1 cellular context compared by ENCODE assay signal in the genomic region with DNA sequence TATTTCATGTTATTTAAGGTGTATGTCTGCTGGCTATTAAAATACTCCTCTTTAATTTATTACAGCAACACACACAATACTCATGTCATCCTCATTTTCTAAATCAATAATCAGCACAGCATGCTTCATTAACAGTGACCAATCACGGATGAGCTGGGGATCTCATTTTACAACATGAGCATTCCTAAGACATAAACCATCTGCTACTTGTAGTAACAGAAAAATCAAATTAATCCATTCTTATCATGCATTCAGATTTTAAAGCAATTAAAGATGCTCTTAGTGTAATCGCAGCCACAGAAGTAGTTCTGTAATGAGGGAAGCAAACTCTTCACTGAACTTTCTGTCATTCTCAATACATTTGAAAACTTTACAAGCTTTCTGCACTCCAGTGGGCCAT.
TF ChIP-seq lines count a peak whose summit lies in the region.

No MANE protein-coding gene starts in this region.

TF ChIP-seq in HEK293, 187 proteins besides CTCF, POLR2A, EP300 and RAD21 (continued from another document and continues in another):
- TF ChIP-seq, protein P1, sequence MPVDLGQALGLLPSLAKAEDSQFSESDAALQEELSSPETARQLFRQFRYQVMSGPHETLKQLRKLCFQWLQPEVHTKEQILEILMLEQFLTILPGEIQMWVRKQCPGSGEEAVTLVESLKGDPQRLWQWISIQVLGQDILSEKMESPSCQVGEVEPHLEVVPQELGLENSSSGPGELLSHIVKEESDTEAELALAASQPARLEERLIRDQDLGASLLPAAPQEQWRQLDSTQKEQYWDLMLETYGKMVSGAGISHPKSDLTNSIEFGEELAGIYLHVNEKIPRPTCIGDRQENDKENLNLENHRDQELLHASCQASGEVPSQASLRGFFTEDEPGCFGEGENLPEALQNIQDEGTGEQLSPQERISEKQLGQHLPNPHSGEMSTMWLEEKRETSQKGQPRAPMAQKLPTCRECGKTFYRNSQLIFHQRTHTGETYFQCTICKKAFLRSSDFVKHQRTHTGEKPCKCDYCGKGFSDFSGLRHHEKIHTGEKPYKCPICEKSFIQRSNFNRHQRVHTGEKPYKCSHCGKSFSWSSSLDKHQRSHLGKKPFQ (tag by site-specific recombination; IDR thresholded peaks at IDR 0.05), result 0 out of 2 replicates have a peak, but pooled peaks have one; percentile 21
- TF ChIP-seq ZNF404 (tag by site-specific recombination; IDR thresholded peaks at IDR 0.05) (no peak), ZNF792 (tag by site-specific recombination; IDR thresholded peaks at IDR 0.05) (no peak), GFI1B (tag by site-specific recombination; IDR thresholded peaks at IDR 0.05) (peak; percentile 96), ZFP69B (tag by site-specific recombination; IDR thresholded peaks at IDR 0.05) (no peak), ZNF132 (tag by site-specific recombination; IDR thresholded peaks at IDR 0.05; ENCODE audit: borderline replicate concordance) (no peak), ZNF211 (tag by site-specific recombination; IDR thresholded peaks at IDR 0.05; ENCODE audit: low read depth) (no peak), ZNF19 (tag by site-specific recombination; IDR thresholded peaks at IDR 0.05; ENCODE audit: low read depth) (no peak), ZBTB17 (tag by site-specific recombination; IDR thresholded peaks at IDR 0.05) (peak; percentile 61), ZNF660 (tag by site-specific recombination; IDR thresholded peaks at IDR 0.05) (no peak), ZSCAN30 (tag by site-specific recombination; IDR thresholded peaks at IDR 0.05) (0 out of 2 replicates have a peak, but pooled peaks have one; percentile 18), BCL11A (tag by site-specific recombination; IDR thresholded peaks at IDR 0.05; ENCODE audit: low read depth) (peak; percentile 72; the same call in 1 of the 2 replicates), SCRT1 (tag by site-specific recombination; IDR thresholded peaks at IDR 0.05; ENCODE audit: borderline replicate concordance) (peak; percentile 72; the same call in 1 of the 2 replicates), ZBTB1 (tag by site-specific recombination; IDR thresholded peaks at IDR 0.05) (no peak), ZNF558 (tag by site-specific recombination; IDR thresholded peaks at IDR 0.05) (no peak), ZFP3 (tag by site-specific recombination; IDR thresholded peaks at IDR 0.05; ENCODE audit: low read depth) (no peak), KLF16 (tag by site-specific recombination; IDR thresholded peaks at IDR 0.05) (no peak), KLF8 (tag by site-specific recombination; IDR thresholded peaks at IDR 0.05) (peak; percentile 70), HOXD13 (CRISPR knock-in tag; IDR thresholded peaks at IDR 0.05; ENCODE audit: borderline replicate concordance) (no peak), ZNF416 (tag by site-specific recombination; IDR thresholded peaks at IDR 0.05) (no peak), BCL11B (tag by site-specific recombination; IDR thresholded peaks at IDR 0.05; ENCODE audit: low read depth) (peak; percentile 74), ZNF114 (tag by site-specific recombination; IDR thresholded peaks at IDR 0.05) (no peak), ZNF2 (tag by site-specific recombination; IDR thresholded peaks at IDR 0.05) (0 out of 2 replicates have a peak, but pooled peaks have one; percentile 27), ZNF473 (tag by site-specific recombination; IDR thresholded peaks at IDR 0.05) (no peak), IKZF3 (tag by site-specific recombination; IDR thresholded peaks at IDR 0.05) (peak; percentile 96), ZNF391 (tag by site-specific recombination; IDR thresholded peaks at IDR 0.05; ENCODE audit: borderline replicate concordance, low read depth) (no peak), ZNF629 (tag by site-specific recombination; IDR thresholded peaks at IDR 0.05) (no peak), ZNF292 (tag by site-specific recombination; IDR thresholded peaks at IDR 0.05; ENCODE audit: borderline replicate concordance, low read depth) (no peak), ZXDB (tag by site-specific recombination; IDR thresholded peaks at IDR 0.05) (peak; percentile 45; the same call in 1 of the 2 replicates), ZBTB7A (tag by site-specific recombination; IDR thresholded peaks at IDR 0.05; ENCODE audit: low read depth) (no peak)
- TF ChIP-seq, protein P2, sequence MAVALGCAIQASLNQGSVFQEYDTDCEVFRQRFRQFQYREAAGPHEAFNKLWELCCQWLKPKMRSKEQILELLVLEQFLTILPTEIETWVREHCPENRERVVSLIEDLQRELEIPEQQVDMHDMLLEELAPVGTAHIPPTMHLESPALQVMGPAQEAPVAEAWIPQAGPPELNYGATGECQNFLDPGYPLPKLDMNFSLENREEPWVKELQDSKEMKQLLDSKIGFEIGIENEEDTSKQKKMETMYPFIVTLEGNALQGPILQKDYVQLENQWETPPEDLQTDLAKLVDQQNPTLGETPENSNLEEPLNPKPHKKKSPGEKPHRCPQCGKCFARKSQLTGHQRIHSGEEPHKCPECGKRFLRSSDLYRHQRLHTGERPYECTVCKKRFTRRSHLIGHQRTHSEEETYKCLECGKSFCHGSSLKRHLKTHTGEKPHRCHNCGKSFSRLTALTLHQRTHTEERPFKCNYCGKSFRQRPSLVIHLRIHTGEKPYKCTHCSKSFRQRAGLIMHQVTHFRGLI (tag by site-specific recombination; IDR thresholded peaks at IDR 0.05), result no peak
- TF ChIP-seq, protein P3, sequence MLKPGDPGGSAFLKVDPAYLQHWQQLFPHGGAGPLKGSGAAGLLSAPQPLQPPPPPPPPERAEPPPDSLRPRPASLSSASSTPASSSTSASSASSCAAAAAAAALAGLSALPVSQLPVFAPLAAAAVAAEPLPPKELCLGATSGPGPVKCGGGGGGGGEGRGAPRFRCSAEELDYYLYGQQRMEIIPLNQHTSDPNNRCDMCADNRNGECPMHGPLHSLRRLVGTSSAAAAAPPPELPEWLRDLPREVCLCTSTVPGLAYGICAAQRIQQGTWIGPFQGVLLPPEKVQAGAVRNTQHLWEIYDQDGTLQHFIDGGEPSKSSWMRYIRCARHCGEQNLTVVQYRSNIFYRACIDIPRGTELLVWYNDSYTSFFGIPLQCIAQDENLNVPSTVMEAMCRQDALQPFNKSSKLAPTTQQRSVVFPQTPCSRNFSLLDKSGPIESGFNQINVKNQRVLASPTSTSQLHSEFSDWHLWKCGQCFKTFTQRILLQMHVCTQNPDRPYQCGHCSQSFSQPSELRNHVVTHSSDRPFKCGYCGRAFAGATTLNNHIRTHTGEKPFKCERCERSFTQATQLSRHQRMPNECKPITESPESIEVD (tag by site-specific recombination; IDR thresholded peaks at IDR 0.05), result peak; percentile 95
- TF ChIP-seq, protein P4, sequence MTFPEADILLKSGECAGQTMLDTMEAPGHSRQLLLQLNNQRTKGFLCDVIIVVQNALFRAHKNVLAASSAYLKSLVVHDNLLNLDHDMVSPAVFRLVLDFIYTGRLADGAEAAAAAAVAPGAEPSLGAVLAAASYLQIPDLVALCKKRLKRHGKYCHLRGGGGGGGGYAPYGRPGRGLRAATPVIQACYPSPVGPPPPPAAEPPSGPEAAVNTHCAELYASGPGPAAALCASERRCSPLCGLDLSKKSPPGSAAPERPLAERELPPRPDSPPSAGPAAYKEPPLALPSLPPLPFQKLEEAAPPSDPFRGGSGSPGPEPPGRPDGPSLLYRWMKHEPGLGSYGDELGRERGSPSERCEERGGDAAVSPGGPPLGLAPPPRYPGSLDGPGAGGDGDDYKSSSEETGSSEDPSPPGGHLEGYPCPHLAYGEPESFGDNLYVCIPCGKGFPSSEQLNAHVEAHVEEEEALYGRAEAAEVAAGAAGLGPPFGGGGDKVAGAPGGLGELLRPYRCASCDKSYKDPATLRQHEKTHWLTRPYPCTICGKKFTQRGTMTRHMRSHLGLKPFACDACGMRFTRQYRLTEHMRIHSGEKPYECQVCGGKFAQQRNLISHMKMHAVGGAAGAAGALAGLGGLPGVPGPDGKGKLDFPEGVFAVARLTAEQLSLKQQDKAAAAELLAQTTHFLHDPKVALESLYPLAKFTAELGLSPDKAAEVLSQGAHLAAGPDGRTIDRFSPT (tag by site-specific recombination; IDR thresholded peaks at IDR 0.05), result peak; percentile 57
- TF ChIP-seq, protein P5, sequence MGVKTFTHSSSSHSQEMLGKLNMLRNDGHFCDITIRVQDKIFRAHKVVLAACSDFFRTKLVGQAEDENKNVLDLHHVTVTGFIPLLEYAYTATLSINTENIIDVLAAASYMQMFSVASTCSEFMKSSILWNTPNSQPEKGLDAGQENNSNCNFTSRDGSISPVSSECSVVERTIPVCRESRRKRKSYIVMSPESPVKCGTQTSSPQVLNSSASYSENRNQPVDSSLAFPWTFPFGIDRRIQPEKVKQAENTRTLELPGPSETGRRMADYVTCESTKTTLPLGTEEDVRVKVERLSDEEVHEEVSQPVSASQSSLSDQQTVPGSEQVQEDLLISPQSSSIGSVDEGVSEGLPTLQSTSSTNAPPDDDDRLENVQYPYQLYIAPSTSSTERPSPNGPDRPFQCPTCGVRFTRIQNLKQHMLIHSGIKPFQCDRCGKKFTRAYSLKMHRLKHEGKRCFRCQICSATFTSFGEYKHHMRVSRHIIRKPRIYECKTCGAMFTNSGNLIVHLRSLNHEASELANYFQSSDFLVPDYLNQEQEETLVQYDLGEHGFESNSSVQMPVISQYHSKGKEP (tag by site-specific recombination; IDR thresholded peaks at IDR 0.05), result peak; percentile 49; the same call in 1 of the 2 replicates
- TF ChIP-seq, protein P6, sequence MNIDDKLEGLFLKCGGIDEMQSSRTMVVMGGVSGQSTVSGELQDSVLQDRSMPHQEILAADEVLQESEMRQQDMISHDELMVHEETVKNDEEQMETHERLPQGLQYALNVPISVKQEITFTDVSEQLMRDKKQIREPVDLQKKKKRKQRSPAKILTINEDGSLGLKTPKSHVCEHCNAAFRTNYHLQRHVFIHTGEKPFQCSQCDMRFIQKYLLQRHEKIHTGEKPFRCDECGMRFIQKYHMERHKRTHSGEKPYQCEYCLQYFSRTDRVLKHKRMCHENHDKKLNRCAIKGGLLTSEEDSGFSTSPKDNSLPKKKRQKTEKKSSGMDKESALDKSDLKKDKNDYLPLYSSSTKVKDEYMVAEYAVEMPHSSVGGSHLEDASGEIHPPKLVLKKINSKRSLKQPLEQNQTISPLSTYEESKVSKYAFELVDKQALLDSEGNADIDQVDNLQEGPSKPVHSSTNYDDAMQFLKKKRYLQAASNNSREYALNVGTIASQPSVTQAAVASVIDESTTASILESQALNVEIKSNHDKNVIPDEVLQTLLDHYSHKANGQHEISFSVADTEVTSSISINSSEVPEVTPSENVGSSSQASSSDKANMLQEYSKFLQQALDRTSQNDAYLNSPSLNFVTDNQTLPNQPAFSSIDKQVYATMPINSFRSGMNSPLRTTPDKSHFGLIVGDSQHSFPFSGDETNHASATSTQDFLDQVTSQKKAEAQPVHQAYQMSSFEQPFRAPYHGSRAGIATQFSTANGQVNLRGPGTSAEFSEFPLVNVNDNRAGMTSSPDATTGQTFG (tag by site-specific recombination; IDR thresholded peaks at IDR 0.05; ENCODE audit: borderline replicate concordance), result no peak
- TF ChIP-seq, protein P7, sequence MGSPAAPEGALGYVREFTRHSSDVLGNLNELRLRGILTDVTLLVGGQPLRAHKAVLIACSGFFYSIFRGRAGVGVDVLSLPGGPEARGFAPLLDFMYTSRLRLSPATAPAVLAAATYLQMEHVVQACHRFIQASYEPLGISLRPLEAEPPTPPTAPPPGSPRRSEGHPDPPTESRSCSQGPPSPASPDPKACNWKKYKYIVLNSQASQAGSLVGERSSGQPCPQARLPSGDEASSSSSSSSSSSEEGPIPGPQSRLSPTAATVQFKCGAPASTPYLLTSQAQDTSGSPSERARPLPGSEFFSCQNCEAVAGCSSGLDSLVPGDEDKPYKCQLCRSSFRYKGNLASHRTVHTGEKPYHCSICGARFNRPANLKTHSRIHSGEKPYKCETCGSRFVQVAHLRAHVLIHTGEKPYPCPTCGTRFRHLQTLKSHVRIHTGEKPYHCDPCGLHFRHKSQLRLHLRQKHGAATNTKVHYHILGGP (tag by site-specific recombination; IDR thresholded peaks at IDR 0.05), result no peak
- TF ChIP-seq, protein P8, sequence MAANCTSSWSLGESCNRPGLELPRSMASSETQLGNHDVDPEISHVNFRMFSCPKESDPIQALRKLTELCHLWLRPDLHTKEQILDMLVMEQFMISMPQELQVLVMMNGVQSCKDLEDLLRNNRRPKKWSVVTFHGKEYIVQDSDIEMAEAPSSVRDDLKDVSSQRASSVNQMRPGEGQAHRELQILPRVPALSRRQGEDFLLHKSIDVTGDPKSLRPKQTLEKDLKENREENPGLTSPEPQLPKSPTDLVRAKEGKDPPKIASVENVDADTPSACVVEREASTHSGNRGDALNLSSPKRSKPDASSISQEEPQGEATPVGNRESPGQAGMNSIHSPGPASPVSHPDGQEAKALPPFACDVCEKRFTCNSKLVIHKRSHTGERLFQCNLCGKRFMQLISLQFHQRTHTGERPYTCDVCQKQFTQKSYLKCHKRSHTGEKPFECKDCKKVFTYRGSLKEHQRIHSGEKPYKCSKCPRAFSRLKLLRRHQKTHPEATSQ (tag by site-specific recombination; IDR thresholded peaks at IDR 0.05), result no peak
- TF ChIP-seq, protein P9, sequence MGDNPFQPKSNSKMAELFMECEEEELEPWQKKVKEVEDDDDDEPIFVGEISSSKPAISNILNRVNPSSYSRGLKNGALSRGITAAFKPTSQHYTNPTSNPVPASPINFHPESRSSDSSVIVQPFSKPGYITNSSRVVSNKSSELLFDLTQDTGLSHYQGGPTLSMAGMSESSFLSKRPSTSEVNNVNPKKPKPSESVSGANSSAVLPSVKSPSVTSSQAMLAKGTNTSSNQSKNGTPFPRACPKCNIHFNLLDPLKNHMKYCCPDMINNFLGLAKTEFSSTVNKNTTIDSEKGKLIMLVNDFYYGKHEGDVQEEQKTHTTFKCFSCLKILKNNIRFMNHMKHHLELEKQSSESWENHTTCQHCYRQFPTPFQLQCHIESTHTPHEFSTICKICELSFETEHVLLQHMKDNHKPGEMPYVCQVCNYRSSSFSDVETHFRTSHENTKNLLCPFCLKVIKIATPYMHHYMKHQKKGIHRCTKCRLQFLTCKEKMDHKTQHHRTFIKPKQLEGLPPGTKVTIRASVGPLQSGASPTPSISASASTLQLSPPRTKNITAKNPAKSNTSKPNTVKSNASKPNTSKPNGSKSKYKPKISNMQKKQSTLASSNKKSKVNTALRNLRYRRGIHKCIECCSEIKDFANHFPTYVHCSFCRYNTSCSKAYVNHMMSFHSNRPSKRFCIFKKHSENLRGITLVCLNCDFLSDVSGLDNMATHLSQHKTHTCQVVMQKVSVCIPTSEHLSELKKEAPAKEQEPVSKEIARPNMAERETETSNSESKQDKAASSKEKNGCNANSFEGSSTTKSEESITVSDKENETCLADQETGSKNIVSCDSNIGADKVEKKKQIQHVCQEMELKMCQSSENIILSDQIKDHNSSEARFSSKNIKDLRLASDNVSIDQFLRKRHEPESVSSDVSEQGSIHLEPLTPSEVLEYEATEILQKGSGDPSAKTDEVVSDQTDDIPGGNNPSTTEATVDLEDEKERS (tag by site-specific recombination; IDR thresholded peaks at IDR 0.05), result no peak
- TF ChIP-seq, protein P10, sequence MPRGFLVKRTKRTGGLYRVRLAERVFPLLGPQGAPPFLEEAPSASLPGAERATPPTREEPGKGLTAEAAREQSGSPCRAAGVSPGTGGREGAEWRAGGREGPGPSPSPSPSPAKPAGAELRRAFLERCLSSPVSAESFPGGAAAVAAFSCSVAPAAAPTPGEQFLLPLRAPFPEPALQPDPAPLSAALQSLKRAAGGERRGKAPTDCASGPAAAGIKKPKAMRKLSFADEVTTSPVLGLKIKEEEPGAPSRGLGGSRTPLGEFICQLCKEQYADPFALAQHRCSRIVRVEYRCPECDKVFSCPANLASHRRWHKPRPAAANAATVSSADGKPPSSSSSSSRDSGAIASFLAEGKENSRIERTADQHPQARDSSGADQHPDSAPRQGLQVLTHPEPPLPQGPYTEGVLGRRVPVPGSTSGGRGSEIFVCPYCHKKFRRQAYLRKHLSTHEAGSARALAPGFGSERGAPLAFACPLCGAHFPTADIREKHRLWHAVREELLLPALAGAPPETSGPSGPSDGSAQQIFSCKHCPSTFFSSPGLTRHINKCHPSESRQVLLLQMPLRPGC (tag by site-specific recombination; IDR thresholded peaks at IDR 0.05), result peak; percentile 41; the same call in 1 of the 2 replicates
